ENCODE assay signal across 14 cellular contexts in genomic region chr12:6370576-6370935, GRCh38. TPM values are rescaled to one million over a fixed set of nuclear protein-coding genes. Genes with fewer than 3 reads are reported as not detected.
A peak's percentile ranks its signal among the peaks of the same experiment; 100 is the strongest.
DNase-seq lines count a peak whose midpoint lies in the region; ATAC-seq and TF ChIP-seq lines count a peak whose summit lies in the region.
"Had no signal": no experiment of that assay in that cellular context is flagged by ENCODE, and none has a peak within 500 bp of the region (broad histone marks: within the 10 kb centered on the region; RNA-seq: fewer than 3 reads in every experiment).

No MANE protein-coding gene starts in this region.

- no peaks in the 10 kb centered on the region for H3K79me1 ChIP-seq in neuronal stem cell (ENCODE audit: low read depth, low read length)

- peak overlapping the region; percentile 5 for H2BK12ac ChIP-seq in neuronal stem cell (ENCODE audit: low read length)

- H3K9ac ChIP-seq in endocrine pancreas (ENCODE audit: control insufficient read depth, insufficient read depth, low read length) (peak overlapping the region; percentile 39), neuronal stem cell (ENCODE audit: low read depth, low read length, poor library complexity) (peak overlapping the region; percentile 9)

- H3K18ac ChIP-seq in neuronal stem cell (ENCODE audit: low read length), result peak overlapping the region; percentile 82

- H2AFZ ChIP-seq in neuronal stem cell (ENCODE audit: low read length), result peak overlapping the region; percentile 78

- no peak for DNase-seq in neuronal stem cell (ENCODE audit: low spot score)
- DNase-seq in NCI-H1048 (lab: John Stamatoyannopoulos, UW), result no peak
- DNase-seq in left colon, result no peak
- no peak for DNase-seq in OCI-M2 (lab: John Stamatoyannopoulos, UW; ENCODE audit: unreplicated experiment)
- DNase-seq: naive thymus-derived CD8-positive, alpha-beta T cell; NCI-H1694; RPMI8226; stimulated activated CD4-positive, alpha-beta T cell treated with anti-CD3 and anti-CD28 coated beads, Interleukin-2, amount 100 ng/mL, for 24 hours had no signal

- no peak overlapping the region for H2BK120ac ChIP-seq in neuronal stem cell (ENCODE audit: low read depth, low read length)

- H3K14ac ChIP-seq in neuronal stem cell (ENCODE audit: low read length), result no peak overlapping the region

- no peak overlapping the region for H2BK15ac ChIP-seq in neuronal stem cell (ENCODE audit: low read length)

- H3K23ac ChIP-seq in neuronal stem cell (ENCODE audit: low read depth, low read length, poor library complexity), result no peak overlapping the region

- H4K8ac ChIP-seq in neuronal stem cell (ENCODE audit: low read depth, low read length), result no peak overlapping the region

- WGBS in neuronal stem cell (ENCODE audit: extremely low coverage in 2 of 2, insufficient read length in 2 of 2, insufficient replicate concordance in 1 of 2), 2 donors, result no CpG with 5 or more reads among the region's 4 CpGs

- H3K9me3 ChIP-seq in endocrine pancreas (ENCODE audit: control insufficient read depth, low read length), result no peaks in the 10 kb centered on the region
- no peaks in the 10 kb centered on the region for H3K9me3 ChIP-seq in neuronal stem cell (replicated peaks in 1 of 2; ENCODE audit: control insufficient read depth in 2 of 2, insufficient read depth in 1 of 2, low read depth in 1 of 2, low read length in 2 of 2)
- H3K9me3 ChIP-seq: heart left ventricle had no signal

- ATAC-seq in GM21390 (IDR thresholded peaks at IDR 0.05; ENCODE audit: unreplicated experiment) (no peak), left colon (no peak)
- ATAC-seq: heart left ventricle; naive thymus-derived CD8-positive, alpha-beta T cell had no signal

- no peak for TF ChIP-seq CTCF in 22Rv1 (IDR thresholded peaks at IDR 0.05)

- H2AK5ac ChIP-seq in neuronal stem cell (ENCODE audit: low read depth, low read length), result peak overlapping the region; percentile 57

- no peak overlapping the region for H3K4me3 ChIP-seq in endocrine pancreas (ENCODE audit: control insufficient read depth, insufficient read depth, low read length)
- no peak overlapping the region for H3K4me3 ChIP-seq in neuronal stem cell (ENCODE audit: low read length in 2 of 2)
- H3K4me3 ChIP-seq: heart left ventricle had no signal

- H3K27ac ChIP-seq in 22Rv1 (peak overlapping the region; percentile 98), neuronal stem cell (replicated peaks; ENCODE audit: low read length) (peak overlapping the region; percentile 63)
- H3K27ac ChIP-seq: heart left ventricle had no signal

- no peak for TF ChIP-seq RAD21 in Ishikawa (IDR thresholded peaks at IDR 0.05; ENCODE audit: low read depth)

- no peak for TF ChIP-seq EP300 in Ishikawa (IDR thresholded peaks at IDR 0.05; ENCODE audit: borderline replicate concordance)

- H3K4me2 ChIP-seq in neuronal stem cell (ENCODE audit: insufficient read depth, low read length, poor library complexity, severe bottlenecking), result no peak overlapping the region

- no peak overlapping the region for H4K91ac ChIP-seq in neuronal stem cell (ENCODE audit: low read depth, low read length, poor library complexity)

- intact Hi-C loops in left colon (cut with DNase I, micrococcal nuclease), result no loop called here

- H3K27me3 ChIP-seq in endocrine pancreas (ENCODE audit: control insufficient read depth, insufficient read depth, low read length) (no peaks in the 10 kb centered on the region), neuronal stem cell (ENCODE audit: control insufficient read depth in 3 of 3, insufficient read depth in 3 of 3, low read depth in 1 of 3, low read length in 3 of 3) (peaks cover 0 to 12% (median 0%) of the 10 kb centered on the region in 3 experiments)
- H3K27me3 ChIP-seq: heart left ventricle had no signal

- no peak overlapping the region for H3K4ac ChIP-seq in neuronal stem cell (ENCODE audit: low read length)

- peak overlapping the region; percentile 4 for H2BK5ac ChIP-seq in neuronal stem cell (ENCODE audit: low read length)

- H3K36me3 ChIP-seq in endocrine pancreas (ENCODE audit: control insufficient read depth, insufficient read depth, low read length) (no peaks in the 10 kb centered on the region), neuronal stem cell (replicated peaks in 1 of 2; ENCODE audit: control insufficient read depth in 2 of 2, insufficient read depth in 2 of 2, low read length in 2 of 2) (no peaks in the 10 kb centered on the region)
- H3K36me3 ChIP-seq: heart left ventricle had no signal

- no peaks in the 10 kb centered on the region for H3K4me1 ChIP-seq in endocrine pancreas (ENCODE audit: control insufficient read depth, insufficient read depth, low read length)
- H3K4me1 ChIP-seq in neuronal stem cell (ENCODE audit: control insufficient read depth in 2 of 2, insufficient read depth in 1 of 2, low read depth in 1 of 2, low read length in 2 of 2), result peaks cover 28 to 39% of the 10 kb centered on the region in 2 donors

TF ChIP-seq in Ishikawa, 13 proteins besides CTCF, POLR2A, EP300 and RAD21:
- TF ChIP-seq YY1 (IDR thresholded peaks at IDR 0.05; ENCODE audit: low read depth) (no peak), CREB1 (IDR thresholded peaks at IDR 0.05; ENCODE audit: low read depth) (no peak), NFIC (IDR thresholded peaks at IDR 0.05) (no peak), EGR1 (IDR thresholded peaks at IDR 0.05) (0 out of 2 replicates have a peak, but pooled peaks have one; percentile 37), FOXM1 (IDR thresholded peaks at IDR 0.05; ENCODE audit: borderline replicate concordance, low read depth) (no peak), TCF12 (IDR thresholded peaks at IDR 0.05; ENCODE audit: low read depth) (no peak), CEBPB (IDR thresholded peaks at IDR 0.05) (peak; percentile 45), TEAD4 (IDR thresholded peaks at IDR 0.05) (no peak), REST (IDR thresholded peaks at IDR 0.05; ENCODE audit: low read depth) (no peak)
- TF ChIP-seq, protein P1, sequence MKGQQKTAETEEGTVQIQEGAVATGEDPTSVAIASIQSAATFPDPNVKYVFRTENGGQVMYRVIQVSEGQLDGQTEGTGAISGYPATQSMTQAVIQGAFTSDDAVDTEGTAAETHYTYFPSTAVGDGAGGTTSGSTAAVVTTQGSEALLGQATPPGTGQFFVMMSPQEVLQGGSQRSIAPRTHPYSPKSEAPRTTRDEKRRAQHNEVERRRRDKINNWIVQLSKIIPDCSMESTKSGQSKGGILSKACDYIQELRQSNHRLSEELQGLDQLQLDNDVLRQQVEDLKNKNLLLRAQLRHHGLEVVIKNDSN (IDR thresholded peaks at IDR 0.05), result no peak

RNA-seq across cellular contexts. Expression of gene SCNN1A, which starts 4.8 kb away (rescaled TPM):
- polyA plus RNA-seq in neuronal stem cell (2013, experiment 1 of 2), result 0.40 TPM
- 0.68 TPM for polyA plus RNA-seq in neuronal stem cell (2013, experiment 2 of 2)
- total RNA-seq in left colon, result 100 to 1,000 TPM; 289 to 459 TPM
- total RNA-seq: activated T-helper 2 cell treated with anti-CD3 and anti-CD28 coated beads, Interferon-gamma antibody, Interleukin-2, Interleukin-4, amounts not matched to agents 10 μg/mL and 5 μg/mL and 100 μg/mL, durations not matched to agents 14 hours and 24 hours and 36 hours had no signal

RNA-seq across cellular contexts. Expression of gene LTBR, which starts 13.4 kb away (rescaled TPM):
- polyA plus RNA-seq in neuronal stem cell (2013, experiment 1 of 2), result 2.3 TPM
- polyA plus RNA-seq in neuronal stem cell (2013, experiment 2 of 2), result 2.3 TPM
- total RNA-seq in left colon, result 100 to 1,000 TPM; 120 to 129 TPM

RNA-seq across cellular contexts. Expression of gene TNFRSF1A, which starts 28.7 kb away (rescaled TPM):
- 35.2 TPM for polyA plus RNA-seq in neuronal stem cell (2013, experiment 1 of 2)
- 34.5 TPM for polyA plus RNA-seq in neuronal stem cell (2013, experiment 2 of 2)
- 100 to 1,000 TPM; 140 to 170 TPM for total RNA-seq in left colon
